31 cellular contexts compared by ENCODE assay signal in genomic region chr17:82117139-82118090, GRCh38. TPM values are rescaled to one million over a fixed set of nuclear protein-coding genes. Genes with fewer than 3 reads are reported as not detected.
DNase-seq lines count a peak whose midpoint lies in the region; ATAC-seq, FAIRE-seq and TF ChIP-seq lines count a peak whose summit lies in the region.
"Had no signal": no experiment of that assay in that cellular context is flagged by ENCODE, and none has a peak within 500 bp of the region (broad histone marks: within the 10 kb centered on the region; RNA-seq: fewer than 3 reads in every experiment).

No MANE protein-coding gene starts in this region.

- H3K4me3 ChIP-seq in H7 (ENCODE audit: insufficient read depth, low read depth, low read length) (no peak overlapping the region), astrocyte (ENCODE audit: insufficient read depth, low read depth, low read length) (no peak overlapping the region), right lobe of liver (no peak overlapping the region)
- H3K4me3 ChIP-seq: ascending aorta, coronary artery, mucosa of descending colon, Peyer's patch, vagina had no signal

- peak; percentile 15 for DNase-seq in H7
- no peak for DNase-seq in astrocyte (ENCODE audit: low read depth)
- peak; percentile 71 to 92 (median 91) for DNase-seq in right lobe of liver
- no peak for DNase-seq in type B pancreatic cell (ENCODE audit: extremely low spot score, unreplicated experiment)
- no peak for DNase-seq in foreskin keratinocyte
- DNase-seq: activated B cell treated with CpG ODN at 0.5 μM for 24 hours; activated CD4-positive, alpha-beta T cell treated with anti-CD3 and anti-CD28 coated beads, Interleukin-2, amount 10 ng/mL, durations not matched to agents 7 days and 5 days; activated gamma-delta T cell; activated T-cell treated with anti-CD3 and anti-CD28 coated beads, Interleukin-2, amount 50 U/mL, for 24 hours; BE2C; caudate nucleus; effector memory CD4-positive, alpha-beta T cell; erythroblast; IMR-90; left ventricle myocardium superior; mucosa of descending colon; natural killer cell; NCI-H1436 treated with DMSO at 0.1 percent for 48 hours; NCI-H345; Peyer's patch; SIG-M5; stimulated activated CD4-positive, alpha-beta T cell treated with anti-CD3 and anti-CD28 coated beads, Interleukin-2, amount 100 ng/mL, for 24 hours; stimulated activated naive CD8-positive, alpha-beta T cell treated with anti-CD3 and anti-CD28 coated beads, Interleukin-15, Interleukin-2, amounts not matched to agents 100 U/mL and 50 U/mL, for 24 hours had no signal

- H3K27me3 ChIP-seq in H7 (ENCODE audit: control insufficient read depth, insufficient read depth, low read length) (no peaks in the 10 kb centered on the region), astrocyte (ENCODE audit: insufficient read depth, low read length) (no peaks in the 10 kb centered on the region), right lobe of liver (no peaks in the 10 kb centered on the region), foreskin keratinocyte (no peaks in the 10 kb centered on the region)
- H3K27me3 ChIP-seq: ascending aorta, BE2C, Peyer's patch, vagina had no signal

- no peak overlapping the region for H3K4me2 ChIP-seq in astrocyte (ENCODE audit: low read length)

- no peaks in the 10 kb centered on the region for H3K27me3 Mint-ChIP-seq in astrocyte (ENCODE audit: low read depth, unreplicated experiment)
- no peaks in the 10 kb centered on the region for H3K27me3 Mint-ChIP-seq in type B pancreatic cell
- H3K27me3 Mint-ChIP-seq: activated B cell treated with CpG ODN at 0.5 μM for 24 hours; activated CD4-positive, alpha-beta T cell treated with anti-CD3 and anti-CD28 coated beads, Interleukin-2, amount 10 ng/mL, durations not matched to agents 7 days and 5 days; activated T-cell treated with anti-CD3 and anti-CD28 coated beads, Interleukin-2, amount 50 U/mL, for 24 hours had no signal

- peak; percentile 65 to 78 (median 66) for ATAC-seq in right lobe of liver
- no peak for ATAC-seq in foreskin keratinocyte
- ATAC-seq in GM21723 (IDR thresholded peaks at IDR 0.05; ENCODE audit: unreplicated experiment) = no peak
- no peak for ATAC-seq in GM18519 (IDR thresholded peaks at IDR 0.05; ENCODE audit: low FRiP score, unreplicated experiment)
- ATAC-seq: left ventricle myocardium superior; mucosa of descending colon; natural killer cell; right cardiac atrium; stimulated activated naive CD8-positive, alpha-beta T cell treated with anti-CD3 and anti-CD28 coated beads, Interleukin-15, Interleukin-2, amounts not matched to agents 100 U/mL and 50 U/mL, for 24 hours had no signal

- intact Hi-C loops in right lobe of liver (cut with DNase I) = loop anchor here in 1 of 2 donors (5.0 kb wide), 1 partner anchor 35 kb away; no protein-coding TSS in a partner anchor

- H3K4me1 Mint-ChIP-seq in astrocyte (ENCODE audit: low read depth, unreplicated experiment) (peaks cover 22% of the 10 kb centered on the region), type B pancreatic cell (ENCODE audit: unreplicated experiment) (peaks cover 29% of the 10 kb centered on the region)
- H3K4me1 Mint-ChIP-seq: activated B cell treated with CpG ODN at 0.5 μM for 24 hours, natural killer cell had no signal

- H3K36me3 ChIP-seq in H7 (replicated peaks; ENCODE audit: control insufficient read depth, insufficient read depth, low read length) = no peaks in the 10 kb centered on the region
- H3K36me3 ChIP-seq in astrocyte (ENCODE audit: insufficient read depth, low read length) = no peaks in the 10 kb centered on the region
- no peaks in the 10 kb centered on the region for H3K36me3 ChIP-seq in right lobe of liver
- H3K36me3 ChIP-seq: BE2C, vagina had no signal

- H3K4me1 ChIP-seq in astrocyte (ENCODE audit: insufficient read depth, low read length) (peaks cover 4% of the 10 kb centered on the region), right lobe of liver (peaks cover 0 to 48% (median 20%) of the 10 kb centered on the region in 4 donors), foreskin keratinocyte (no peaks in the 10 kb centered on the region)
- H3K4me1 ChIP-seq: ascending aorta, Peyer's patch, vagina had no signal

- WGBS in right lobe of liver (ENCODE audit: insufficient coverage, low coverage, low lambda C conversion rate, missing lambda C conversion rate) = 34% methylated on average over 22 of the region's 22 CpGs

- H3K27ac Mint-ChIP-seq in astrocyte (ENCODE audit: unreplicated experiment) = peak overlapping the region; percentile 85
- peak overlapping the region; percentile 58 for H3K27ac Mint-ChIP-seq in type B pancreatic cell
- H3K27ac Mint-ChIP-seq: activated B cell treated with CpG ODN at 0.5 μM for 24 hours; activated T-cell treated with anti-CD3 and anti-CD28 coated beads, Interleukin-2, amount 50 U/mL, for 24 hours; natural killer cell had no signal

- H3K9me3 ChIP-seq in astrocyte (ENCODE audit: insufficient read depth, low read depth, low read length) (no peaks in the 10 kb centered on the region), right lobe of liver (no peaks in the 10 kb centered on the region)
- H3K9me3 ChIP-seq: ascending aorta, BE2C, mucosa of descending colon, Peyer's patch, vagina had no signal

- no peak overlapping the region for H2AFZ ChIP-seq in astrocyte (ENCODE audit: low read depth, low read length)

- peaks cover 13% of the 10 kb centered on the region for H3K36me3 Mint-ChIP-seq in astrocyte (ENCODE audit: low read depth, unreplicated experiment)
- peaks cover 3% of the 10 kb centered on the region for H3K36me3 Mint-ChIP-seq in type B pancreatic cell
- H3K36me3 Mint-ChIP-seq: natural killer cell had no signal

- no peak for TF ChIP-seq POLR2A in right lobe of liver (IDR thresholded peaks at IDR 0.05)

- H3K9me3 Mint-ChIP-seq in astrocyte (ENCODE audit: unreplicated experiment) (no peaks in the 10 kb centered on the region), type B pancreatic cell (no peaks in the 10 kb centered on the region)
- H3K9me3 Mint-ChIP-seq: activated B cell treated with CpG ODN at 0.5 μM for 24 hours; activated CD4-positive, alpha-beta T cell treated with anti-CD3 and anti-CD28 coated beads, Interleukin-2, amount 10 ng/mL, durations not matched to agents 7 days and 5 days; activated T-cell treated with anti-CD3 and anti-CD28 coated beads, Interleukin-2, amount 50 U/mL, for 24 hours; natural killer cell had no signal

- TF ChIP-seq CTCF in astrocyte (IDR thresholded peaks at IDR 0.05; ENCODE audit: insufficient read depth, low read depth, low read length) = no peak
- no peak for TF ChIP-seq CTCF in right lobe of liver (IDR thresholded peaks at IDR 0.05)
- TF ChIP-seq CTCF in type B pancreatic cell (conservative IDR thresholded peaks at IDR 0.05) = no peak
- TF ChIP-seq CTCF in foreskin keratinocyte (conservative IDR thresholded peaks at IDR 0.05) = no peak

- H3K9ac ChIP-seq in astrocyte (ENCODE audit: low read length) = no peak overlapping the region

- no peaks in the 10 kb centered on the region for H3K79me2 ChIP-seq in astrocyte (ENCODE audit: insufficient read depth, low read length)

- peaks cover 12% of the 10 kb centered on the region for H4K20me1 ChIP-seq in astrocyte (ENCODE audit: insufficient read depth, low read length)

- H3K27ac ChIP-seq in astrocyte (ENCODE audit: low read depth, low read length) (no peak overlapping the region), right lobe of liver (peak overlapping the region in 2 of 3 donors; percentile 88 to 89), foreskin keratinocyte (no peak overlapping the region)
- H3K27ac ChIP-seq: ascending aorta, coronary artery, Peyer's patch, vagina had no signal

- FAIRE-seq in astrocyte (lab: Jason Lieb, UNC) = no peak
- FAIRE-seq: GM12891, islet of Langerhans had no signal

- H3K4me3 Mint-ChIP-seq in astrocyte (ENCODE audit: unreplicated experiment) (no peak overlapping the region), type B pancreatic cell (no peak overlapping the region)
- H3K4me3 Mint-ChIP-seq: activated B cell treated with CpG ODN at 0.5 μM for 24 hours; activated CD4-positive, alpha-beta T cell treated with anti-CD3 and anti-CD28 coated beads, Interleukin-2, amount 10 ng/mL, durations not matched to agents 7 days and 5 days; activated T-cell treated with anti-CD3 and anti-CD28 coated beads, Interleukin-2, amount 50 U/mL, for 24 hours; natural killer cell had no signal

RNA-seq across cellular contexts. Expression of gene FASN, which starts 19.4 kb away (rescaled TPM):
- 201 and 257 TPM in 2 replicates for total RNA-seq in H7 (2014; rRNA removed; shearing (Covaris generic))
- 156 and 203 TPM in 2 replicates for total RNA-seq in astrocyte
- total RNA-seq in right lobe of liver = 100 to 1,000 TPM in 4 of 6 experiments, 10 to 100 TPM in 2; 76.5 to 290 (median 217) TPM
- total RNA-seq in type B pancreatic cell (ENCODE audit: low replicate concordance) = 228 and 326 TPM in 2 replicates
- 451 and 574 TPM in 2 replicates for total RNA-seq in foreskin keratinocyte
- 357 and 440 TPM in 2 replicates for polyA plus RNA-seq in foreskin keratinocyte

RNA-seq across cellular contexts. Expression of gene DUS1L, which starts 51.8 kb away (rescaled TPM):
- 114 and 129 TPM in 2 replicates for total RNA-seq in H7 (2014; rRNA removed; shearing (Covaris generic))
- total RNA-seq in astrocyte = 55.1 and 59.5 TPM in 2 replicates
- total RNA-seq in right lobe of liver = 100 to 1,000 TPM in 2 of 6 experiments, 10 to 100 TPM in 4; 61.8 to 115 (median 89.9) TPM
- 97.0 and 97.1 TPM in 2 replicates for total RNA-seq in type B pancreatic cell (ENCODE audit: low replicate concordance)
- total RNA-seq in foreskin keratinocyte = 77.9 and 88.0 TPM in 2 replicates
- polyA plus RNA-seq in foreskin keratinocyte = 118 and 136 TPM in 2 replicates

Comparison
In these comparisons a context has a peak if more than half of its experiments do, and no peak if none do; other contexts are left out.
1. DNase-seq: peak in H7 (single experiment) and right lobe of liver (3 of 3); none in astrocyte (single experiment), type B pancreatic cell (single experiment) and foreskin keratinocyte (0 of 2).
2. H3K27ac ChIP-seq: peak in right lobe of liver (2 of 3); none in astrocyte (single experiment) and foreskin keratinocyte (single experiment).
3. ATAC-seq: peak in right lobe of liver (4 of 4); none in foreskin keratinocyte (single experiment), GM21723 (single experiment) and GM18519 (single experiment).